Comparison of ENCODE assay signal across 8 cellular contexts in the genomic region with DNA sequence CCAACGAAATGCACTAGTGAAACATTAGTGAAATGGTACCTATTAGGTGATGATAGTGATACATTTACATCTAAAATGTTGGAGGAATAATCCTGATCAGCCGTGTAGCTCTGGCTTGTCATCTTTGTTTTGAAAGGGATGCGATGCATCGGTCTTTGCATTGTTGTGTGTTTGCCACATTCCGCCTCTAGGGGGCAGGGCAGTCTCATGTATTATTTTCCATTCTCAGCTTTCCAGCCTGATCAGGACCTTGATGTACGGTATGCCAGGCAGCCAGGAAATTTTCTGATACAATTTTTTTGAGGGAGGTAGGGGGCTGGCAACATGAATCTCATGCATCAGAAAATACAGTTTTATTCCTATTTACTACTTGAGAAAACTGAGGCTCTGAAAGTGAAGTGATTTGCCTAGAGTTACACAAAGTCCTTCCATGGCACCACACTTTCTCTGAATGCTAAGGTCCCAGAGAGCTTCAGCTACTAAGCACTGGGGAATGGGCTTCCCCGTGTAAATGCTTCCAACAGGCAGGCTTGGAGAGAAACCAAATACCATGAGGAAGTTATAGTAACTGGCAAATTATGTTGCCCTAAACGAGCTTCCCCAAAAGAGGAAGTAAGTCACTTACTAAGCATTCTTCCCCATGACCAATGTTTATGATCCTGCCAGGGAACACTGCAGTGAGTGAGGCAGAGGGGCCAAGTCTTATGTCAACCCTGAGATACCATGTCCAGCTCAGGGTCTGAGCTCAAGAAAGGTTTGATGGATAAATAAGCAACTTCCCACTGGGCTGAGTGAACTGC. TPM values are rescaled to one million over a fixed set of nuclear protein-coding genes. Genes with fewer than 3 reads are reported as not detected.
DNase-seq lines count a peak whose midpoint lies in the region; ATAC-seq and TF ChIP-seq lines count a peak whose summit lies in the region.

No MANE protein-coding gene starts in this region.

- ATAC-seq in HG03108 (IDR thresholded peaks at IDR 0.05; ENCODE audit: unreplicated experiment) (peak; percentile 57), GM18498 (IDR thresholded peaks at IDR 0.05; ENCODE audit: unreplicated experiment) (no peak)

- H3K9me3 ChIP-seq in Peyer's patch, result no peaks in the 10 kb centered on the region
- no peaks in the 10 kb centered on the region for H3K9me3 ChIP-seq in transverse colon

- TF ChIP-seq POLR2A in Peyer's patch (IDR thresholded peaks at IDR 0.05) (no peak), transverse colon (IDR thresholded peaks at IDR 0.05) (no peak)

- in situ Hi-C loops in transverse colon (cut with MboI; ENCODE audit: low pct_ligation_motif_present in 1 of 4, low pct_unique_long_range_greater_than_20kb in 1 of 4, low sequenced_read_pairs in 3 of 4), result loop anchor here in 3 of 4 donors (10.0 to 25.0 kb wide), 3 partner anchors 124 to 174 kb away; a partner anchor contains a TSS

- H3K36me3 ChIP-seq in Peyer's patch (no peaks in the 10 kb centered on the region), transverse colon (no peaks in the 10 kb centered on the region)

- peak; percentile 61 to 81 (median 70) for TF ChIP-seq CTCF in Peyer's patch (IDR thresholded peaks at IDR 0.05)
- TF ChIP-seq CTCF in fibroblast of villous mesenchyme (IDR thresholded peaks at IDR 0.05; ENCODE audit: insufficient read depth, low read depth, low read length), result peak; percentile 70
- TF ChIP-seq CTCF in transverse colon (IDR thresholded peaks at IDR 0.05), result peak; percentile 58 to 83 (median 63)

- H3K27ac ChIP-seq in Peyer's patch, result no peak overlapping the region
- H3K27ac ChIP-seq in transverse colon, result peak overlapping the region in 1 of 4 donors; percentile 22

- DNase-seq in Daoy (ENCODE audit: low read depth) (peak; percentile 37), Peyer's patch (peak; percentile 63 to 88 (median 65)), fibroblast of villous mesenchyme (ENCODE audit: low read depth) (peak; percentile 57), occipital lobe (lab: John Stamatoyannopoulos, UW) (peak; percentile 14), transverse colon (peak; percentile 76)
- DNase-seq in activated T-helper 1 cell treated with anti-CD3 and anti-CD28 coated beads, Interleukin-2, amount 50 U/mL, for 16 hours (ENCODE audit: low read depth in 1 of 2, low spot score in 1 of 2), result peak; percentile 26 to 46

- H3K27me3 ChIP-seq in Peyer's patch, result no peaks in the 10 kb centered on the region
- no peaks in the 10 kb centered on the region for H3K27me3 ChIP-seq in transverse colon

- intact Hi-C loops in transverse colon (cut with DNase I; ENCODE audit: low total_unique reads), result loop anchor here (10.0 kb wide), 1 partner anchor 122 kb away; a partner anchor contains a TSS

- H3K4me1 ChIP-seq in Peyer's patch (no peaks in the 10 kb centered on the region), transverse colon (peaks cover 0 to 6% (median 2%) of the 10 kb centered on the region in 4 donors)

- no peak overlapping the region for H3K4me3 ChIP-seq in Peyer's patch
- no peak overlapping the region for H3K4me3 ChIP-seq in fibroblast of villous mesenchyme (ENCODE audit: low read depth, low read length)
- H3K4me3 ChIP-seq in transverse colon, result no peak overlapping the region

- WGBS in transverse colon (ENCODE audit: low coverage in 1 of 2), 2 donors, result 3% methylated on average over 8 of the region's 8 CpGs; no CpG with 5 or more reads in 1 of the 2 donors

- no peak for TF ChIP-seq EP300 in transverse colon (IDR thresholded peaks at IDR 0.05; ENCODE audit: low read depth)

RNA-seq across cellular contexts. Expression of a gene that starts 31.8 kb away (rescaled TPM):
- 1.8 and 4.1 TPM in 2 replicates for total RNA-seq in Daoy (2014; rRNA removed; shearing (Covaris generic))
- total RNA-seq in Peyer's patch (10 to 100 TPM; 20.6 to 77.9 (median 48.3) TPM), fibroblast of villous mesenchyme (11.0 and 13.8 TPM in 2 replicates), occipital lobe (8.6 TPM), transverse colon (100 to 1,000 TPM in 1 of 4 donors, 10 to 100 TPM in 3; 41.2 to 104 (median 46.3) TPM)

Comparison
In these comparisons a context has a peak if more than half of its experiments do, and no peak if none do; other contexts are left out.
1. DNase-seq: peak in every context shown above with its lines; median percentile 76 in transverse colon; 65 in Peyer's patch; 57 in fibroblast of villous mesenchyme; 37 in Daoy; 36 in activated T-helper 1 cell treated with anti-CD3 and anti-CD28 coated beads, Interleukin-2, amount 50 U/mL, for 16 hours; 14 in occipital lobe.